Comparison of ENCODE assay signal across 39 cellular contexts in the genomic region with DNA sequence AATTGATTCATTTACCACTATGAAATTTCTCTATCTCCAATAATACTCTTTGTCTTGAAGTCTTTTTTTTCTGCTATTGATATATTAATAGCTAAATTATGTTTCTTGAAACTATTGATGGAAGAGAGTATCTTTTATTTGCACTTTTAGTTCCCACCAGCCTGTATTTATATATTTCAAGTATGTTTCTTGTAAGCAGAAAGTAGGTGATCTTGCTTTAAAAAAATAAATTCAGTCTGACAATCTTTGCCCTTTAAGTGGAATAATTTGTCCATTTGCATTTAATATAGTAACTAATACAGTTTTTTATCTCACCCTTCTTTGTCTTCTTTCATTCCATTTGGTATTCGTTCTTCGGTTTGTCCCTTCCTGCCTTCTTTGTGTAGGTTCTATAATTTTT.
"Had no signal": no experiment of that assay in that cellular context is flagged by ENCODE, and none has a peak within 500 bp of the region (broad histone marks: within the 10 kb centered on the region; RNA-seq: fewer than 3 reads in every experiment).

No MANE protein-coding gene starts in this region.

- H3K9me3 Mint-ChIP-seq: activated naive CD4-positive, alpha-beta T cell treated with anti-CD3 and anti-CD28 coated beads, Interleukin-2, amount 10 ng/mL, durations not matched to agents 7 days and 5 days; activated naive CD4-positive, alpha-beta T cell treated with anti-CD3 and anti-CD28 coated beads, Interleukin-2, amount 50 U/mL, for 24 hours; activated naive CD8-positive, alpha-beta T cell treated with anti-CD3 and anti-CD28 coated beads, Interleukin-2, amount 10 ng/mL, durations not matched to agents 7 days and 5 days; activated T-cell treated with anti-CD3 and anti-CD28 coated beads, Interleukin-2, amount 50 U/mL, for 72 hours; activated T-helper 1 cell treated with anti-CD3 and anti-CD28 coated beads, Interleukin-12 subunit alpha, Interleukin-12 subunit beta, Interleukin-2, Interleukin-4 antibody, amounts not matched to agents 30 ng/mL and 10 ng/mL and 1 ng/mL, durations not matched to agents 14 hours and 24 hours and 36 hours; activated T-helper 2 cell treated with anti-CD3 and anti-CD28 coated beads, Interferon-gamma antibody, Interleukin-2, Interleukin-4, amounts not matched to agents 10 μg/mL and 5 μg/mL and 100 μg/mL, durations not matched to agents 14 hours and 24 hours and 36 hours had no signal

- H3K27me3 Mint-ChIP-seq: activated naive CD4-positive, alpha-beta T cell treated with anti-CD3 and anti-CD28 coated beads, Interleukin-2, amount 10 ng/mL, durations not matched to agents 7 days and 5 days; activated naive CD8-positive, alpha-beta T cell treated with anti-CD3 and anti-CD28 coated beads, Interleukin-2, amount 10 ng/mL, durations not matched to agents 7 days and 5 days; activated T-helper 17 cell treated with anti-CD3 and anti-CD28 coated beads, Interleukin-2, amount 50 U/mL, for 72 hours had no signal

- DNase-seq: activated effector memory CD4-positive, alpha-beta T cell treated with anti-CD3 and anti-CD28 coated beads, Interleukin-2, amount 50 U/mL, for 16 hours; activated effector memory CD4-positive, alpha-beta T cell treated with Interleukin-2 at 50 U/mL for 16 hours; activated gamma-delta T cell; activated gamma-delta T cell treated with Interleukin-2 at 50 U/mL for 16 hours; activated naive CD4-positive, alpha-beta T cell; activated naive CD4-positive, alpha-beta T cell treated with anti-CD3 and anti-CD28 coated beads for 36 hours; activated naive CD4-positive, alpha-beta T cell treated with anti-CD3 and anti-CD28 coated beads, Interleukin-2, amount 10 ng/mL, durations not matched to agents 7 days and 5 days; activated naive CD4-positive, alpha-beta T cell treated with anti-CD3 and anti-CD28 coated beads, Interleukin-2, amount 50 U/mL, for 16 hours; activated naive CD4-positive, alpha-beta T cell treated with Interleukin-2 at 50 U/mL for 16 hours; activated naive CD8-positive, alpha-beta T cell treated with anti-CD3 and anti-CD28 coated beads for 36 hours; activated naive CD8-positive, alpha-beta T cell treated with anti-CD3 and anti-CD28 coated beads, Interleukin-2, amount 10 ng/mL, durations not matched to agents 7 days and 5 days; activated naive CD8-positive, alpha-beta T cell treated with anti-CD3 and anti-CD28 coated beads, Interleukin-2, amount 50 U/mL, for 24 hours; activated T-cell treated with anti-CD3 and anti-CD28 coated beads, Interleukin-2, amount 50 U/mL, for 24 hours; activated T-cell treated with anti-CD3 and anti-CD28 coated beads, Interleukin-2, amount 50 U/mL, for 4 hours; activated T-cell treated with anti-CD3 and anti-CD28 coated beads, Interleukin-2, amount 50 U/mL, for 48 hours; activated T-cell treated with anti-CD3 and anti-CD28 coated beads, Interleukin-2, amount 50 U/mL, for 72 hours; adrenal gland; amniotic stem cell; amygdala; anterior cingulate cortex; aorta; body of pancreas; brain microvascular endothelial cell; caudate nucleus; central memory CD4-positive, alpha-beta T cell; cerebellar nuclear complex had no signal

- H3K27ac Mint-ChIP-seq: activated naive CD4-positive, alpha-beta T cell treated with anti-CD3 and anti-CD28 coated beads for 36 hours; activated naive CD4-positive, alpha-beta T cell treated with anti-CD3 and anti-CD28 coated beads, Interleukin-2, amount 10 ng/mL, durations not matched to agents 7 days and 5 days; activated naive CD4-positive, alpha-beta T cell treated with anti-CD3 and anti-CD28 coated beads, Interleukin-2, amount 50 U/mL, for 24 hours; activated naive CD4-positive, alpha-beta T cell treated with anti-CD3 and anti-CD28 coated beads, Interleukin-2, amount 50 U/mL, for 72 hours; activated naive CD8-positive, alpha-beta T cell; activated naive CD8-positive, alpha-beta T cell treated with anti-CD3 and anti-CD28 coated beads for 36 hours; activated naive CD8-positive, alpha-beta T cell treated with anti-CD3 and anti-CD28 coated beads, Interleukin-2, amount 10 ng/mL, durations not matched to agents 7 days and 5 days; activated naive CD8-positive, alpha-beta T cell treated with anti-CD3 and anti-CD28 coated beads, Interleukin-2, amount 50 U/mL, for 24 hours; activated T-cell treated with anti-CD3 and anti-CD28 coated beads, Interleukin-2, amount 50 U/mL, for 24 hours; activated T-cell treated with anti-CD3 and anti-CD28 coated beads, Interleukin-2, amount 50 U/mL, for 72 hours; activated T-helper 1 cell treated with anti-CD3 and anti-CD28 coated beads, Interleukin-12 subunit alpha, Interleukin-12 subunit beta, Interleukin-2, Interleukin-4 antibody, amounts not matched to agents 30 ng/mL and 10 ng/mL and 1 ng/mL, durations not matched to agents 14 hours and 24 hours and 36 hours; activated T-helper 17 cell treated with anti-CD3 and anti-CD28 coated beads, Interleukin-2, amount 50 U/mL, for 72 hours; activated T-helper 2 cell treated with anti-CD3 and anti-CD28 coated beads, Interferon-gamma antibody, Interleukin-2, Interleukin-4, amounts not matched to agents 10 μg/mL and 5 μg/mL and 100 μg/mL, durations not matched to agents 14 hours and 24 hours and 36 hours; brain had no signal

- H3K4me3 ChIP-seq: adrenal gland, ascending aorta, body of pancreas, breast epithelium, cardiac muscle cell had no signal

- FAIRE-seq: astrocyte, bronchial epithelial cell had no signal

- H3K27me3 ChIP-seq: adrenal gland, ascending aorta, body of pancreas, brain microvascular endothelial cell, breast epithelium, cardiac muscle cell had no signal

- H3K9me3 ChIP-seq: adrenal gland, ascending aorta, body of pancreas had no signal

- H3K4me3 Mint-ChIP-seq: activated naive CD4-positive, alpha-beta T cell treated with anti-CD3 and anti-CD28 coated beads for 36 hours; activated naive CD4-positive, alpha-beta T cell treated with anti-CD3 and anti-CD28 coated beads, Interleukin-2, amount 10 ng/mL, durations not matched to agents 7 days and 5 days; activated naive CD4-positive, alpha-beta T cell treated with anti-CD3 and anti-CD28 coated beads, Interleukin-2, amount 50 U/mL, for 24 hours; activated naive CD8-positive, alpha-beta T cell; activated naive CD8-positive, alpha-beta T cell treated with anti-CD3 and anti-CD28 coated beads for 36 hours; activated naive CD8-positive, alpha-beta T cell treated with anti-CD3 and anti-CD28 coated beads, Interleukin-2, amount 10 ng/mL, durations not matched to agents 7 days and 5 days; activated naive CD8-positive, alpha-beta T cell treated with anti-CD3 and anti-CD28 coated beads, Interleukin-2, amount 50 U/mL, for 24 hours; activated T-cell treated with anti-CD3 and anti-CD28 coated beads, Interleukin-2, amount 50 U/mL, for 24 hours; activated T-cell treated with anti-CD3 and anti-CD28 coated beads, Interleukin-2, amount 50 U/mL, for 4 hours; activated T-cell treated with anti-CD3 and anti-CD28 coated beads, Interleukin-2, amount 50 U/mL, for 72 hours; activated T-helper 1 cell treated with anti-CD3 and anti-CD28 coated beads, Interleukin-12 subunit alpha, Interleukin-12 subunit beta, Interleukin-2, Interleukin-4 antibody, amounts not matched to agents 30 ng/mL and 10 ng/mL and 1 ng/mL, durations not matched to agents 14 hours and 24 hours and 36 hours; activated T-helper 17 cell treated with anti-CD3 and anti-CD28 coated beads, Interleukin-2, amount 50 U/mL, for 72 hours; brain; central memory CD8-positive, alpha-beta T cell had no signal

- H3K36me3 ChIP-seq: adrenal gland, ascending aorta, brain microvascular endothelial cell, breast epithelium, cardiac muscle cell had no signal

- H3K27ac ChIP-seq: adrenal gland, ascending aorta, body of pancreas, brain microvascular endothelial cell, breast epithelium, cardiac muscle cell had no signal

- ATAC-seq: activated naive CD4-positive, alpha-beta T cell treated with anti-CD3 and anti-CD28 coated beads, Interleukin-2, amount 50 U/mL, for 72 hours; activated naive CD8-positive, alpha-beta T cell treated with anti-CD3 and anti-CD28 coated beads, Interleukin-2, amount 50 U/mL, for 24 hours; activated T-cell treated with anti-CD3 and anti-CD28 coated beads, Interleukin-2, amount 50 U/mL, for 4 hours; activated T-cell treated with anti-CD3 and anti-CD28 coated beads, Interleukin-2, amount 50 U/mL, for 72 hours; activated T-helper 17 cell treated with anti-CD3 and anti-CD28 coated beads, Interleukin-2, amount 50 U/mL, for 72 hours; body of pancreas had no signal

- H3K4me1 ChIP-seq: adrenal gland, body of pancreas, breast epithelium had no signal

- H3K4me1 Mint-ChIP-seq: activated naive CD4-positive, alpha-beta T cell treated with anti-CD3 and anti-CD28 coated beads, Interleukin-2, amount 10 ng/mL, durations not matched to agents 7 days and 5 days; activated naive CD4-positive, alpha-beta T cell treated with anti-CD3 and anti-CD28 coated beads, Interleukin-2, amount 50 U/mL, for 24 hours; activated naive CD8-positive, alpha-beta T cell treated with anti-CD3 and anti-CD28 coated beads for 36 hours; activated naive CD8-positive, alpha-beta T cell treated with anti-CD3 and anti-CD28 coated beads, Interleukin-2, amount 10 ng/mL, durations not matched to agents 7 days and 5 days; activated naive CD8-positive, alpha-beta T cell treated with anti-CD3 and anti-CD28 coated beads, Interleukin-2, amount 50 U/mL, for 24 hours; activated T-helper 17 cell treated with anti-CD3 and anti-CD28 coated beads, Interleukin-2, amount 50 U/mL, for 72 hours; central memory CD8-positive, alpha-beta T cell had no signal
